Comparison of ENCODE assay signal across 12 cellular contexts in genomic region chr2:224666951-224667553, GRCh38. TPM values are rescaled to one million over a fixed set of nuclear protein-coding genes. Genes with fewer than 3 reads are reported as not detected.
DNase-seq lines count a peak whose midpoint lies in the region; ATAC-seq, FAIRE-seq and TF ChIP-seq lines count a peak whose summit lies in the region.
"Had no signal": no experiment of that assay in that cellular context is flagged by ENCODE, and none has a peak within 500 bp of the region (broad histone marks: within the 10 kb centered on the region; RNA-seq: fewer than 3 reads in every experiment).

No MANE protein-coding gene starts in this region.

- ATAC-seq in GM18870 (IDR thresholded peaks at IDR 0.05; ENCODE audit: unreplicated experiment) (peak; percentile 99), GM21529 (IDR thresholded peaks at IDR 0.05; ENCODE audit: unreplicated experiment) (peak; percentile 98), HG03108 (IDR thresholded peaks at IDR 0.05; ENCODE audit: unreplicated experiment) (peak; percentile 97), K562 (no peak)

- no peak for TF ChIP-seq POLR2A in K562 (conservative IDR thresholded peaks at IDR 0.05)

- no peak overlapping the region for H2AFZ ChIP-seq in K562 (ENCODE audit: low read depth, low read length)

- BruUV-seq in K562 (replicated peaks; lab: Mats Ljungman, UMichigan), result no TSS peak

- POLR2A ChIA-PET in K562 (lab: Yijun Ruan, JAX), result no interaction called here

- no peak overlapping the region for H3K4me2 ChIP-seq in K562 (ENCODE audit: insufficient read depth, low read length)

- H3K9me3 ChIP-seq in K562 (replicated peaks; ENCODE audit: control insufficient read depth, insufficient read depth, low read depth, low read length), result no peaks in the 10 kb centered on the region

- CTCF ChIA-PET in K562 (lab: Yijun Ruan, JAX; ENCODE audit: low intra/inter-chr PET ratio), result no interaction called here

- no peaks in the 10 kb centered on the region for H3K36me3 ChIP-seq in K562 (ENCODE audit: control insufficient read depth, insufficient read depth, low read length)

- TF ChIP-seq EP300 in K562 (IDR thresholded peaks at IDR 0.05; ENCODE audit: low read length), result no peak

- intact Hi-C loops in K562 (cut with micrococcal nuclease), result no loop called here

- no peak overlapping the region for H3K4me3 ChIP-seq in K562

- TF ChIP-seq RAD21 in K562 (CRISPR knock-in tag; conservative IDR thresholded peaks at IDR 0.05 in 1 of 2, IDR thresholded peaks at IDR 0.05 in 1 of 2), result no peak

- H4K20me1 ChIP-seq in K562 (replicated peaks; ENCODE audit: control insufficient read depth, insufficient read depth, low read length), result no peaks in the 10 kb centered on the region

- no peaks in the 10 kb centered on the region for H3K9me1 ChIP-seq in K562 (ENCODE audit: control insufficient read depth, insufficient read depth, low read length)

- no peak for DNase-seq in K562 (ENCODE audit: extremely low read depth in 1 of 4, low spot score in 3 of 4)
- DNase-seq in SW 1271 (lab: John Stamatoyannopoulos, UW), result no peak
- no peak for DNase-seq in NK-92 treated with Interleukin-12 subunit alpha and Interleukin-12 subunit beta, amount 100 ng/mL, for 24 hours (lab: John Stamatoyannopoulos, UW)
- no peak for DNase-seq in NCI-H82 treated with DMSO at 0.1 percent for 48 hours (lab: John Stamatoyannopoulos, UW; ENCODE audit: unreplicated experiment)
- DNase-seq in RPMI8226, result no peak
- DNase-seq: activated CD4-positive, alpha-beta T cell treated with anti-CD3 and anti-CD28 coated beads for 48 hours; HFFc6 had no signal

- no peaks in the 10 kb centered on the region for H3K4me1 ChIP-seq in K562 (replicated peaks in 1 of 2; ENCODE audit: control insufficient read depth in 2 of 2, insufficient read depth in 2 of 2, low read length in 2 of 2)

- no peak overlapping the region for H3K9ac ChIP-seq in K562 (ENCODE audit: insufficient read depth in 1 of 2, low read depth in 2 of 2, low read length in 2 of 2)

- WGBS in K562 (ENCODE audit: insufficient coverage, low coverage, missing lambda C conversion rate), result 0% methylated on average over 2 of the region's 2 CpGs

- no peak for TF ChIP-seq CTCF in K562 (IDR thresholded peaks at IDR 0.05 in 2 of 3, conservative IDR thresholded peaks at IDR 0.05 in 1 of 3; ENCODE audit: insufficient read depth in 2 of 3, low read depth in 1 of 3, low read length in 3 of 3)

- H3K27me3 ChIP-seq in K562 (ENCODE audit: control insufficient read depth in 2 of 2, insufficient read depth in 2 of 2, low read length in 2 of 2), result no peaks in the 10 kb centered on the region

- in situ Hi-C loops in K562 (cut with MboI), result no loop called here

- FAIRE-seq in K562 (lab: Jason Lieb, UNC), result no peak

- no peaks in the 10 kb centered on the region for H3K79me2 ChIP-seq in K562 (ENCODE audit: control insufficient read depth, insufficient read depth, low read length)

- no peak overlapping the region for H3K27ac ChIP-seq in K562 (ENCODE audit: extremely low read depth, low read depth, low read length)

TF ChIP-seq in K562, 482 proteins besides CTCF, POLR2A, EP300 and RAD21:
- peak; percentile 27; the same call in 1 of the 2 replicates for TF ChIP-seq CEBPB (tag; IDR thresholded peaks at IDR 0.05)
- no peak for TF ChIP-seq CBX5 (IDR thresholded peaks at IDR 0.05; ENCODE audit: borderline replicate concordance, low read depth)
- TF ChIP-seq CEBPG (CRISPR knock-in tag; IDR thresholded peaks at IDR 0.05), result no peak
- peak in 1 of 2 experiments; percentile 54; a peak in 2 of 4 replicates for TF ChIP-seq CEBPG (tag; conservative IDR thresholded peaks at IDR 0.05 in 1 of 2, IDR thresholded peaks at IDR 0.05 in 1 of 2)
TF ChIP-seq in K562: peak in this region for 2.

RNA-seq across cellular contexts. Expression of gene CCDC195, which starts 49.1 kb away (rescaled TPM):
- not detected in 2 replicates for total RNA-seq in K562 (2011; cell fraction: chromatin; rRNA removed; ENCODE audit: low replicate concordance)
- total RNA-seq in K562 (2011; cell fraction: nucleolus; rRNA removed), result not detected in 2 replicates
- total RNA-seq in K562 (2011; cell fraction: nucleoplasm; rRNA removed), result not detected in 2 replicates
- total RNA-seq in K562 (2014; rRNA removed) (not detected in 2 replicates), K562 (2014; rRNA removed; fragmentation: Illumina TruSeq; extraction: Trizol) (not detected in 2 replicates), K562 (2015; rRNA removed; fragmentation: Illumina TruSeq; extraction: Trizol) (not detected in 2 replicates), K562 (2021) (not detected in 2 replicates)
- polyA plus RNA-seq in K562 (2011; rRNA removed) (not detected in 2 replicates), K562 (2014; fragmentation: Illumina TruSeq; extraction: Trizol) (not detected in 2 replicates), K562 (2014; fragmentation: Nextera tagmentation; extraction: Ambion mirVana) (not detected), K562 (2014; rRNA removed) (not detected in 2 replicates)
- not detected in 2 replicates for polyA plus RNA-seq in K562 (2011; cell fraction: cytosol; rRNA removed)
- polyA plus RNA-seq in K562 (2011; cell fraction: nucleus; rRNA removed), result not detected in 2 replicates
- not detected in 2 replicates for polyA plus RNA-seq in K562 (2012)
- not detected in 2 replicates for polyA minus RNA-seq in K562 (2011; rRNA and poly(A)+ RNA removed)
- not detected in 2 replicates for polyA minus RNA-seq in K562 (2011; cell fraction: cytosol; rRNA and poly(A)+ RNA removed)
- not detected in 2 replicates for polyA minus RNA-seq in K562 (2011; cell fraction: nucleus; rRNA and poly(A)+ RNA removed)
- total RNA-seq: HFFc6, subcutaneous adipose tissue had no signal
- polyA plus RNA-seq: neural cell had no signal
